17 cellular contexts compared by ENCODE assay signal in genomic region chr7:30933124-30933893, GRCh38. TPM values are rescaled to one million over a fixed set of nuclear protein-coding genes. Genes with fewer than 3 reads are reported as not detected.
A peak's percentile ranks its signal among the peaks of the same experiment; 100 is the strongest.
DNase-seq lines count a peak whose midpoint lies in the region; ATAC-seq and TF ChIP-seq lines count a peak whose summit lies in the region.
"Had no signal": no experiment of that assay in that cellular context is flagged by ENCODE, and none has a peak within 500 bp of the region (broad histone marks: within the 10 kb centered on the region; RNA-seq: fewer than 3 reads in every experiment).

No MANE protein-coding gene starts in this region.

- H3K4me1 Mint-ChIP-seq in endothelial cell (ENCODE audit: unreplicated experiment) = peaks cover 8% of the 10 kb centered on the region
- H3K4me1 Mint-ChIP-seq: activated naive CD8-positive, alpha-beta T cell treated with anti-CD3 and anti-CD28 coated beads for 36 hours; naive thymus-derived CD4-positive, alpha-beta T cell had no signal

- H3K4me1 ChIP-seq in RWPE2 (ENCODE audit: insufficient read depth, poor library complexity, severe bottlenecking) = no peaks in the 10 kb centered on the region
- H3K4me1 ChIP-seq in mesendoderm (ENCODE audit: control insufficient read depth, low read depth, low read length) = no peaks in the 10 kb centered on the region

- TF ChIP-seq CTCF in GM12865 (IDR thresholded peaks at IDR 0.05; ENCODE audit: insufficient read depth, low read depth, low read length, missing control alignments) (no peak), RWPE2 (IDR thresholded peaks at IDR 0.05; ENCODE audit: poor library complexity, severe bottlenecking) (no peak), endothelial cell (IDR thresholded peaks at IDR 0.05; ENCODE audit: unreplicated experiment) (no peak)

- H4K5ac ChIP-seq in mesendoderm (ENCODE audit: low read length) = no peak overlapping the region

- no peak overlapping the region for H2BK5ac ChIP-seq in mesendoderm (ENCODE audit: low read length)

- no peak overlapping the region for H3K27ac Mint-ChIP-seq in endothelial cell (ENCODE audit: unreplicated experiment)
- H3K27ac Mint-ChIP-seq: activated naive CD8-positive, alpha-beta T cell treated with anti-CD3 and anti-CD28 coated beads for 36 hours; naive thymus-derived CD4-positive, alpha-beta T cell had no signal

- H3K36me3 Mint-ChIP-seq in endothelial cell (ENCODE audit: low read depth, unreplicated experiment) = no peaks in the 10 kb centered on the region
- H3K36me3 Mint-ChIP-seq: activated naive CD8-positive, alpha-beta T cell treated with anti-CD3 and anti-CD28 coated beads for 36 hours; naive thymus-derived CD4-positive, alpha-beta T cell had no signal

- H3K23ac ChIP-seq in mesendoderm (ENCODE audit: low read length) = no peak overlapping the region

- no peaks in the 10 kb centered on the region for H3K36me3 ChIP-seq in RWPE2 (ENCODE audit: low read depth)
- no peaks in the 10 kb centered on the region for H3K36me3 ChIP-seq in mesendoderm (ENCODE audit: control insufficient read depth, insufficient read depth, low read length)

- H3K9me3 Mint-ChIP-seq in endothelial cell (ENCODE audit: unreplicated experiment) = no peaks in the 10 kb centered on the region
- H3K9me3 Mint-ChIP-seq: activated naive CD8-positive, alpha-beta T cell treated with anti-CD3 and anti-CD28 coated beads for 36 hours had no signal

- peaks cover 15% of the 10 kb centered on the region for H3K27me3 Mint-ChIP-seq in endothelial cell (ENCODE audit: unreplicated experiment)

- no peak overlapping the region for H3K9ac ChIP-seq in mesendoderm (ENCODE audit: low read length)

- H3K27me3 ChIP-seq in RWPE2 (ENCODE audit: insufficient read depth, poor library complexity, severe bottlenecking) (no peaks in the 10 kb centered on the region), mesendoderm (ENCODE audit: insufficient read depth, low read length, poor library complexity) (no peaks in the 10 kb centered on the region)

- H4K8ac ChIP-seq in mesendoderm (ENCODE audit: low read depth, low read length) = no peak overlapping the region

- H3K4me3 Mint-ChIP-seq in endothelial cell (ENCODE audit: unreplicated experiment) = no peak overlapping the region
- H3K4me3 Mint-ChIP-seq: activated naive CD8-positive, alpha-beta T cell treated with anti-CD3 and anti-CD28 coated beads for 36 hours; naive thymus-derived CD4-positive, alpha-beta T cell had no signal

- H3K27ac ChIP-seq in RWPE2 (ENCODE audit: poor library complexity, severe bottlenecking) = no peak overlapping the region
- H3K27ac ChIP-seq in mesendoderm (ENCODE audit: low read depth, low read length) = no peak overlapping the region
- H3K27ac ChIP-seq: epithelial cell of prostate, SK-N-MC had no signal

- no peak for ATAC-seq in RWPE2 (ENCODE audit: low read depth)
- ATAC-seq: left colon; naive thymus-derived CD4-positive, alpha-beta T cell had no signal

- no peaks in the 10 kb centered on the region for H3K79me2 ChIP-seq in mesendoderm (ENCODE audit: control insufficient read depth, insufficient read depth, low read length)

- H3K4ac ChIP-seq in mesendoderm (ENCODE audit: low read depth, low read length) = no peak overlapping the region

- H2BK15ac ChIP-seq in mesendoderm (replicated peaks; ENCODE audit: low read depth) = no peak overlapping the region

- no peaks in the 10 kb centered on the region for H3K79me1 ChIP-seq in mesendoderm (ENCODE audit: low read length)

- DNase-seq in NCI-H345 (lab: John Stamatoyannopoulos, UW) (peak; percentile 11), NCI-H345 treated with DMSO at 0.1 percent for 48 hours (lab: John Stamatoyannopoulos, UW; ENCODE audit: unreplicated experiment) (no peak), GM12865 (ENCODE audit: low read depth) (peak; percentile 0), RWPE2 (ENCODE audit: low spot score) (peak; percentile 48), mesendoderm (peak; percentile 28), NCI-H1105 treated with DMSO at 0.1 percent for 48 hours (lab: John Stamatoyannopoulos, UW) (no peak), T-helper 2 cell (no peak), endothelial cell (ENCODE audit: low spot score) (no peak)
- DNase-seq: activated naive CD8-positive, alpha-beta T cell treated with anti-CD3 and anti-CD28 coated beads for 36 hours; glutamatergic neuron; left colon; naive thymus-derived CD4-positive, alpha-beta T cell; NCI-H1930; small intestine had no signal

- no peak overlapping the region for H3K4me3 ChIP-seq in GM12865 (ENCODE audit: low read depth, low read length)
- no peak overlapping the region for H3K4me3 ChIP-seq in RWPE2 (ENCODE audit: severe bottlenecking)
- H3K4me3 ChIP-seq in mesendoderm (ENCODE audit: low read length) = no peak overlapping the region
- H3K4me3 ChIP-seq: SK-N-MC had no signal

- H3K9me3 ChIP-seq in RWPE2 (ENCODE audit: severe bottlenecking) = no peaks in the 10 kb centered on the region

- H3K18ac ChIP-seq in mesendoderm (ENCODE audit: low read length) = no peak overlapping the region

- no peak overlapping the region for H2AK5ac ChIP-seq in mesendoderm (ENCODE audit: low read length)

- no CpG with 5 or more reads among the region's 22 CpGs for WGBS in mesendoderm (ENCODE audit: extremely low coverage, insufficient coverage, low lambda C conversion rate)

- no peak overlapping the region for H3K4me2 ChIP-seq in mesendoderm (ENCODE audit: low read length)

- peak overlapping the region; percentile 15 for H3K56ac ChIP-seq in mesendoderm (ENCODE audit: low read length)

- no peak overlapping the region for H2BK120ac ChIP-seq in mesendoderm (ENCODE audit: low read depth, low read length)

RNA-seq across cellular contexts. Expression of gene AQP1, which starts 21.7 kb away (rescaled TPM):
- not detected for polyA plus RNA-seq in mesendoderm (2013, experiment 1 of 2)
- not detected for polyA plus RNA-seq in mesendoderm (2013, experiment 2 of 2)
- 2.7 TPM for total RNA-seq in endothelial cell (ENCODE audit: unreplicated experiment)

RNA-seq across cellular contexts. Expression of gene GHRHR, which starts 30.4 kb away (rescaled TPM):
- 1.7 TPM for polyA plus RNA-seq in mesendoderm (2013, experiment 1 of 2)
- 2.4 TPM for polyA plus RNA-seq in mesendoderm (2013, experiment 2 of 2)
- total RNA-seq in endothelial cell (ENCODE audit: unreplicated experiment) = 7.5 TPM
- total RNA-seq: activated naive CD8-positive, alpha-beta T cell treated with anti-CD3 and anti-CD28 coated beads for 36 hours; H4; left colon; naive thymus-derived CD4-positive, alpha-beta T cell had no signal
- polyA plus RNA-seq: naive thymus-derived CD4-positive, alpha-beta T cell had no signal

Comparison
In these comparisons a context has a peak if more than half of its experiments do, and no peak if none do; other contexts are left out.
1. DNase-seq: peak in NCI-H345 (single experiment), GM12865 (single experiment), RWPE2 (single experiment) and mesendoderm (single experiment); none in NCI-H345 treated with DMSO at 0.1 percent for 48 hours (single experiment), NCI-H1105 treated with DMSO at 0.1 percent for 48 hours (single experiment), T-helper 2 cell (0 of 5) and endothelial cell (single experiment).